Comparison of ENCODE assay signal across 6 cellular contexts in the genomic region with DNA sequence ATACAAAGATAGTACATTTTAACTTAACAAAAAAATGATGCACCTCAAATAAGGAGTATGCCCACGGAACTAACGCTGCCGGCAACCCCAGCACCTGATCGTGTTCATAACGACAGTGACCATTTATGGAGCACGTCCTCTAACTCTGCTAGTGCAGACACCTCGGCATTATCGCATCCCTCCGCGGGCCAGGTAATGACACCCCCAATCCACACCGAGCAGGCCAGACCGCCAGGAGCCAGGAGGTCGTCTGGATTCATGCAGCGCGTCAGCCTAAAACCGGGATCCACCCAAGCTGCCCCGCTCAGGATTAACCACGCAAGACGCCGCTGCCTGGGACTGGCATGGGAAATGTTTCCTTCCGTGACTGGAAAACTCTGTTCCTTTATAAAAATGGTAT. TPM values are rescaled to one million over a fixed set of nuclear protein-coding genes. Genes with fewer than 3 reads are reported as not detected.
"Had no signal": no experiment of that assay in that cellular context is flagged by ENCODE, and none has a peak within 500 bp of the region (broad histone marks: within the 10 kb centered on the region; RNA-seq: fewer than 3 reads in every experiment).

No MANE protein-coding gene starts in this region.

- ATAC-seq: GM23338 had no signal

- H3K4me3 Mint-ChIP-seq: GM23338, H9, IgD-negative memory B cell had no signal

- H3K36me3 Mint-ChIP-seq: IgD-negative memory B cell had no signal

- H3K4me1 Mint-ChIP-seq: GM23338, H9 had no signal

- DNase-seq: H9, HCEC 1CT had no signal

- H3K27ac Mint-ChIP-seq: GM23338, H9, IgD-negative memory B cell had no signal

- H3K9me3 Mint-ChIP-seq: GM23338 had no signal

RNA-seq across cellular contexts. Expression of a gene that starts 34.1 kb away (rescaled TPM):
- total RNA-seq: HepG2, HT1080 had no signal
